Comparison of ENCODE assay signal across 9 cellular contexts in genomic region chr6:88492824-88493223, GRCh38.
A peak's percentile ranks its signal among the peaks of the same experiment; 100 is the strongest.
DNase-seq lines count a peak whose midpoint lies in the region; ATAC-seq, FAIRE-seq and TF ChIP-seq lines count a peak whose summit lies in the region.
"Had no signal": no experiment of that assay in that cellular context is flagged by ENCODE, and none has a peak within 500 bp of the region (broad histone marks: within the 10 kb centered on the region; RNA-seq: fewer than 3 reads in every experiment).

No MANE protein-coding gene starts in this region.

- WGBS in pancreas, 2 donors = 48 to 56% methylated on average over 2 of the region's 2 CpGs
- WGBS in aorta, 2 donors = 66 to 71% methylated on average over 2 of the region's 2 CpGs

- peak; percentile 46 for TF ChIP-seq CTCF in AG09309 (IDR thresholded peaks at IDR 0.05; ENCODE audit: control insufficient read depth, insufficient read depth, low read depth, low read length, missing control alignments)
- TF ChIP-seq CTCF in GM23338 (conservative IDR thresholded peaks at IDR 0.05; ENCODE audit: low read depth in 2 of 2) = peak; percentile 65 to 72
- TF ChIP-seq CTCF in pancreas (IDR thresholded peaks at IDR 0.05) = no peak

- H3K9me2 ChIP-seq in GM23338 (ENCODE audit: insufficient read depth) = no peaks in the 10 kb centered on the region

- H3K27ac ChIP-seq in GM23338 (ENCODE audit: low read depth) (no peak overlapping the region), pancreas (no peak overlapping the region), aorta (ENCODE audit: low read depth in 1 of 2, low read length in 2 of 2) (no peak overlapping the region)

- DNase-seq in AG09309 (ENCODE audit: low read depth) = peak; percentile 3
- peak; percentile 53 for DNase-seq in GM23338 (ENCODE audit: low spot score)
- peak; percentile 24 for DNase-seq in iPS-NIHi11 (ENCODE audit: low spot score)
- DNase-seq in NCI-H2196 (lab: John Stamatoyannopoulos, UW; ENCODE audit: unreplicated experiment) = no peak
- DNase-seq in pancreas = no peak
- DNase-seq in aorta = no peak
- DNase-seq: activated CD4-positive, alpha-beta memory T cell treated with anti-CD3 and anti-CD28 coated beads, Interleukin-2, amount 10 ng/mL, durations not matched to agents 7 days and 5 days had no signal

- peak; percentile 29; the same call in 2 of the 3 replicates for ATAC-seq in GM23338
- ATAC-seq in SK-N-SH treated with all-trans-retinoic acid at 6 μM for 48 hours = peak; percentile 65; the same call in 2 of the 3 replicates
- no peak for ATAC-seq in GM19452 (IDR thresholded peaks at IDR 0.05; ENCODE audit: unreplicated experiment)
- no peak for ATAC-seq in pancreas
- no peak for ATAC-seq in aorta (ENCODE audit: low FRiP score)

- H3K4me1 ChIP-seq in GM23338 (ENCODE audit: insufficient read depth) = no peaks in the 10 kb centered on the region
- H3K4me1 ChIP-seq in pancreas = no peaks in the 10 kb centered on the region
- no peaks in the 10 kb centered on the region for H3K4me1 ChIP-seq in aorta (ENCODE audit: control insufficient read depth in 1 of 2, insufficient read depth in 2 of 2, low read length in 2 of 2)

- H3K4me2 ChIP-seq in GM23338 = no peak overlapping the region

- H3K27me3 Mint-ChIP-seq in GM23338 (ENCODE audit: insufficient read depth, low read depth, poor library complexity) = no peaks in the 10 kb centered on the region

- H3K4me1 Mint-ChIP-seq in GM23338 = peaks cover 3% of the 10 kb centered on the region; the same call in 1 of the 3 replicates
- H3K4me1 Mint-ChIP-seq: activated CD4-positive, alpha-beta memory T cell treated with anti-CD3 and anti-CD28 coated beads, Interleukin-2, amount 10 ng/mL, durations not matched to agents 7 days and 5 days had no signal

- no peak for FAIRE-seq in pancreas (lab: Jason Lieb, UNC)

- H3K79me2 ChIP-seq in GM23338 (replicated peaks; ENCODE audit: insufficient read depth) = no peaks in the 10 kb centered on the region

- no peak overlapping the region; the same call in 1 of the 2 replicates for H2AFZ ChIP-seq in GM23338

- H3K4me3 Mint-ChIP-seq in GM23338 = no peak overlapping the region
- H3K4me3 Mint-ChIP-seq: activated CD4-positive, alpha-beta memory T cell treated with anti-CD3 and anti-CD28 coated beads, Interleukin-2, amount 10 ng/mL, durations not matched to agents 7 days and 5 days had no signal

- no peaks in the 10 kb centered on the region for H4K20me1 ChIP-seq in GM23338 (replicated peaks; ENCODE audit: insufficient read depth)

- 0 out of 3 replicates have a peak, but pooled peaks cover 4% of the 10 kb centered on the region for H3K36me3 Mint-ChIP-seq in GM23338 (ENCODE audit: low read depth)

- no peaks in the 10 kb centered on the region for H3K9me3 ChIP-seq in pancreas
- H3K9me3 ChIP-seq in aorta (ENCODE audit: control insufficient read depth, low read length) = peaks cover 3% of the 10 kb centered on the region

- intact Hi-C loops in pancreas (cut with DNase I) = no loop called here
- intact Hi-C loops in aorta (cut with DNase I) = loop anchor here (5.0 to 10.0 kb wide), 2 partner anchors 561 to 568 kb away; no protein-coding TSS in a partner anchor

- H3K27me3 ChIP-seq in GM23338 (ENCODE audit: insufficient read depth) (no peaks in the 10 kb centered on the region), pancreas (no peaks in the 10 kb centered on the region), aorta (ENCODE audit: control insufficient read depth in 1 of 2, insufficient read depth in 2 of 2, low read length in 1 of 2) (no peaks in the 10 kb centered on the region)

- H3K36me3 ChIP-seq in GM23338 (ENCODE audit: insufficient read depth) (no peaks in the 10 kb centered on the region), pancreas (no peaks in the 10 kb centered on the region), aorta (ENCODE audit: control insufficient read depth in 1 of 2, insufficient read depth in 2 of 2, low read length in 1 of 2) (no peaks in the 10 kb centered on the region)

- H3K9me3 Mint-ChIP-seq in GM23338 = peaks cover 4% of the 10 kb centered on the region; the same call in 1 of the 3 replicates
- H3K9me3 Mint-ChIP-seq: activated CD4-positive, alpha-beta memory T cell treated with anti-CD3 and anti-CD28 coated beads, Interleukin-2, amount 10 ng/mL, durations not matched to agents 7 days and 5 days had no signal

- H3K4me3 ChIP-seq in AG09309 (ENCODE audit: control insufficient read depth, low read depth, low read length) (no peak overlapping the region), GM23338 (no peak overlapping the region), pancreas (no peak overlapping the region), aorta (ENCODE audit: low read length in 2 of 2) (no peak overlapping the region)

- H3K27ac Mint-ChIP-seq in GM23338 = no peak overlapping the region
- H3K27ac Mint-ChIP-seq: activated CD4-positive, alpha-beta memory T cell treated with anti-CD3 and anti-CD28 coated beads, Interleukin-2, amount 10 ng/mL, durations not matched to agents 7 days and 5 days had no signal

- no peaks in the 10 kb centered on the region for H3F3A ChIP-seq in GM23338 (replicated peaks; ENCODE audit: low read depth)

TF ChIP-seq in GM23338, 12 proteins besides CTCF, POLR2A, EP300 and RAD21 (continues in another document):
- no peak for TF ChIP-seq EZH2 (IDR thresholded peaks at IDR 0.05; ENCODE audit: low read depth, unreplicated experiment)
- no peak for TF ChIP-seq JUNB (IDR thresholded peaks at IDR 0.05; ENCODE audit: unreplicated experiment)
- no peak for TF ChIP-seq CREB1 (CRISPR knock-in tag; IDR thresholded peaks at IDR 0.05; ENCODE audit: low read depth)

TF ChIP-seq in SK-N-SH treated with all-trans-retinoic acid at 6 μM for 48 hours, 23 proteins besides CTCF, POLR2A, EP300 and RAD21 (continues in another document):
- TF ChIP-seq RARB (CRISPR knock-in tag; IDR thresholded peaks at IDR 0.05) (no peak), ZNF565 (CRISPR knock-in tag; conservative IDR thresholded peaks at IDR 0.05; ENCODE audit: low read depth) (no peak), TSHZ2 (CRISPR knock-in tag; IDR thresholded peaks at IDR 0.05) (no peak), TOX (CRISPR knock-in tag; IDR thresholded peaks at IDR 0.05; ENCODE audit: borderline replicate concordance) (no peak), ESRRG (CRISPR knock-in tag; IDR thresholded peaks at IDR 0.05) (no peak), ZFP3 (CRISPR knock-in tag; IDR thresholded peaks at IDR 0.05) (no peak), CSRNP3 (CRISPR knock-in tag; IDR thresholded peaks at IDR 0.05) (no peak), ZNF70 (CRISPR knock-in tag; IDR thresholded peaks at IDR 0.05) (no peak), SNAI2 (CRISPR knock-in tag; IDR thresholded peaks at IDR 0.05) (no peak), ISL1 (CRISPR knock-in tag; IDR thresholded peaks at IDR 0.05) (no peak), PATZ1 (CRISPR knock-in tag; IDR thresholded peaks at IDR 0.05; ENCODE audit: borderline replicate concordance) (no peak), BACH2 (CRISPR knock-in tag; IDR thresholded peaks at IDR 0.05; ENCODE audit: borderline replicate concordance) (no peak)

Comparison
In these comparisons a context has a peak if more than half of its experiments do, and no peak if none do; other contexts are left out.
1. DNase-seq: peak in AG09309 (single experiment), GM23338 (single experiment) and iPS-NIHi11 (single experiment); none in NCI-H2196 (single experiment), pancreas (0 of 6) and aorta (0 of 2).
2. CTCF ChIP-seq: peak in AG09309 (single experiment) and GM23338 (2 of 2); none in pancreas (0 of 4).
3. ATAC-seq: peak in GM23338 (single experiment) and SK-N-SH treated with all-trans-retinoic acid at 6 μM for 48 hours (single experiment); none in GM19452 (single experiment), pancreas (0 of 4) and aorta (single experiment).
4. intact Hi-C loops: an anchor here in aorta (5.0 to 10.0 kb wide); none called in pancreas.